Comparison of ENCODE assay signal across 8 cellular contexts in the genomic region with DNA sequence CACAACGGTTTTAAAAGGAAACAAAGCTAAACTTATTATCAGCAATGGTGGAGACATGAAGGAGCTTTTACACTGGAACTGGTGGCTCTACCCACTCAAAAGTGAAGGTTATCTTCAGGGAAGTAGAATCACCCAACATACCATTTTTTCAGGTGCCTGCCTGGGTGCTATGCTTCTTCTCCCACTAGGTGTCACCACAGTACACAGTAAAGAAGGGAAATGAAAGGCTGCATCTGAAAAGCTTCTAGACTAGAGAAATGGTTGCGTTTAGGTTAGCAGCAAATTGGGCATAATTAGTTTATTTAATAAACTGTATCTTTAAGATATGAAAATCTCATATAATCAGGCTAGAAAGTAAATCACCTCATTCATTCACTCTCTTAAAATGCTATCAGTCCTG. TPM values are rescaled to one million over a fixed set of nuclear protein-coding genes. Genes with fewer than 3 reads are reported as not detected.
A peak's percentile ranks its signal among the peaks of the same experiment; 100 is the strongest.
DNase-seq lines count a peak whose midpoint lies in the region; ATAC-seq and TF ChIP-seq lines count a peak whose summit lies in the region.

No MANE protein-coding gene starts in this region.

- H4K20me1 ChIP-seq in DND-41 (ENCODE audit: insufficient read depth, low read length) (no peaks in the 10 kb centered on the region), fibroblast of lung (ENCODE audit: control insufficient read depth, extremely low read depth, insufficient read depth, low read length) (no peaks in the 10 kb centered on the region)

- peaks cover 4% of the 10 kb centered on the region for H3K27me3 Mint-ChIP-seq in nephron progenitor cell (ENCODE audit: low read depth, poor library complexity)

- H3K27ac Mint-ChIP-seq in nephron progenitor cell, result no peak overlapping the region

- H3K4me3 ChIP-seq in DND-41 (ENCODE audit: low read depth in 1 of 2, low read length in 2 of 2) (no peak overlapping the region), fibroblast of lung (replicated peaks in 1 of 4; ENCODE audit: control extremely low read depth in 1 of 4, insufficient read depth in 1 of 4, low read depth in 3 of 4, low read length in 4 of 4) (no peak overlapping the region)

- no peaks in the 10 kb centered on the region for H3K4me1 ChIP-seq in DND-41 (ENCODE audit: insufficient read depth, low read length)
- H3K4me1 ChIP-seq in fibroblast of lung (ENCODE audit: control insufficient read depth, extremely low read depth, insufficient read depth, low read length), result no peaks in the 10 kb centered on the region

- H3K27me3 ChIP-seq in DND-41 (ENCODE audit: insufficient read depth, low read length, poor library complexity) (peaks cover 3% of the 10 kb centered on the region), fibroblast of lung (ENCODE audit: control insufficient read depth, insufficient read depth, low read length) (no peaks in the 10 kb centered on the region)

- H3K9me3 ChIP-seq in DND-41 (ENCODE audit: insufficient read depth, low read length, severe bottlenecking), result peaks cover 5% of the 10 kb centered on the region
- no peaks in the 10 kb centered on the region for H3K9me3 ChIP-seq in fibroblast of lung (ENCODE audit: control insufficient read depth, insufficient read depth, low read depth, low read length)

- H3K79me2 ChIP-seq in DND-41 (ENCODE audit: insufficient read depth, low read length) (no peaks in the 10 kb centered on the region), fibroblast of lung (ENCODE audit: control insufficient read depth, insufficient read depth, low read length) (no peaks in the 10 kb centered on the region)

- H3K27ac ChIP-seq in DND-41 (ENCODE audit: low read length), result no peak overlapping the region
- no peak overlapping the region for H3K27ac ChIP-seq in fibroblast of lung (ENCODE audit: insufficient read depth, low read length)

- peak; percentile 84 for TF ChIP-seq CTCF in DND-41 (IDR thresholded peaks at IDR 0.05; ENCODE audit: borderline replicate concordance, extremely low read depth, low read length, poor library complexity, severe bottlenecking)
- TF ChIP-seq CTCF in fibroblast of lung (conservative IDR thresholded peaks at IDR 0.05 in 1 of 2, IDR thresholded peaks at IDR 0.05 in 1 of 2; ENCODE audit: low read depth in 1 of 2, low read length in 2 of 2), result peak; percentile 88 to 90
- peak; percentile 84 for TF ChIP-seq CTCF in nephron progenitor cell (IDR thresholded peaks at IDR 0.05)

- no peak overlapping the region for H3K4me2 ChIP-seq in DND-41 (ENCODE audit: insufficient read depth, low read length)
- no peak overlapping the region for H3K4me2 ChIP-seq in fibroblast of lung (ENCODE audit: extremely low read depth, insufficient read depth, low read length)

- H3K9ac ChIP-seq in DND-41 (ENCODE audit: low read depth, low read length) (no peak overlapping the region), fibroblast of lung (ENCODE audit: insufficient read depth, low read length) (no peak overlapping the region)

- peaks cover 33% of the 10 kb centered on the region for H3K4me1 Mint-ChIP-seq in nephron progenitor cell

- ATAC-seq in DND-41 (ENCODE audit: insufficient read depth, low read depth), result 0 out of 3 replicates have a peak, but pooled peaks have one; percentile 52
- peak; percentile 52 for ATAC-seq in GM21786 (IDR thresholded peaks at IDR 0.05; ENCODE audit: unreplicated experiment)
- no peak for ATAC-seq in HG03196 (IDR thresholded peaks at IDR 0.05; ENCODE audit: unreplicated experiment)
- ATAC-seq in GM19397 (IDR thresholded peaks at IDR 0.05; ENCODE audit: unreplicated experiment), result no peak

- DNase-seq in DND-41, result peak; percentile 39
- peak; percentile 51 for DNase-seq in NCI-H2196 treated with DMSO at 0.1 percent for 48 hours (lab: John Stamatoyannopoulos, UW; ENCODE audit: unreplicated experiment)
- DNase-seq in activated CD4-positive, CD25-positive, alpha-beta regulatory T cell treated with anti-CD3 and anti-CD28 coated beads, Interleukin-2, amount 50 U/mL, for 72 hours, result peak; percentile 35
- peak; percentile 41 to 56 for DNase-seq in fibroblast of lung (ENCODE audit: low read depth in 2 of 2)
- DNase-seq in nephron progenitor cell, result peak; percentile 51

- H3K36me3 Mint-ChIP-seq in nephron progenitor cell (ENCODE audit: low read depth), result peaks cover 17% of the 10 kb centered on the region

- peaks cover 24% of the 10 kb centered on the region for H3K9me3 Mint-ChIP-seq in nephron progenitor cell

- H3K4me3 Mint-ChIP-seq in nephron progenitor cell, result no peak overlapping the region

- H2AFZ ChIP-seq in DND-41 (ENCODE audit: low read depth, low read length) (no peak overlapping the region), fibroblast of lung (ENCODE audit: low read length) (no peak overlapping the region)

- H3K36me3 ChIP-seq in DND-41 (ENCODE audit: insufficient read depth, low read length) (no peaks in the 10 kb centered on the region), fibroblast of lung (ENCODE audit: control insufficient read depth, insufficient read depth, low read length) (no peaks in the 10 kb centered on the region)

RNA-seq across cellular contexts. Expression of gene SELENOK, which starts 47.0 kb away (rescaled TPM):
- 21.3 and 26.9 TPM in 2 replicates for total RNA-seq in fibroblast of lung
- 39.3 and 40.1 TPM in 2 replicates for polyA plus RNA-seq in fibroblast of lung
- polyA plus RNA-seq in fibroblast of lung (2012), result 30.7 and 35.0 TPM in 2 replicates
- 1.1 and 8.9 TPM in 2 replicates for polyA minus RNA-seq in fibroblast of lung (ENCODE audit: low replicate concordance)

RNA-seq across cellular contexts. Expression of gene ACTR8, which starts 56.7 kb away (rescaled TPM):
- 38.3 and 38.8 TPM in 2 replicates for total RNA-seq in fibroblast of lung
- 28.7 and 35.0 TPM in 2 replicates for polyA plus RNA-seq in fibroblast of lung
- polyA plus RNA-seq in fibroblast of lung (2012), result 30.3 and 31.0 TPM in 2 replicates
- polyA minus RNA-seq in fibroblast of lung (ENCODE audit: low replicate concordance), result 9.7 and 20.3 TPM in 2 replicates

Comparison
In these comparisons a context has a peak if more than half of its experiments do, and no peak if none do; other contexts are left out.
1. ATAC-seq: peak in DND-41 (single experiment) and GM21786 (single experiment); none in HG03196 (single experiment) and GM19397 (single experiment).
2. Peak in every context shown above with its lines, with median percentiles within 50 percentile points of each other: DNase-seq and CTCF ChIP-seq.